8 cellular contexts compared by ENCODE assay signal in genomic region chr3:148992027-148992634, GRCh38. TPM values are rescaled to one million over a fixed set of nuclear protein-coding genes. Genes with fewer than 3 reads are reported as not detected.
DNase-seq lines count a peak whose midpoint lies in the region; ATAC-seq and TF ChIP-seq lines count a peak whose summit lies in the region.

No MANE protein-coding gene starts in this region.

- CTCF ChIA-PET in Calu3 (lab: Charles Lee), result interaction anchor here (0.8 to 2.8 kb wide), 6 partner anchors 10 to 125 kb away, joined by 3 to 22 read pairs (median 3); no protein-coding TSS in a partner anchor

- H3K9ac ChIP-seq in skeletal muscle satellite cell (ENCODE audit: low read depth, low read length), result peak overlapping the region; percentile 88

- H3K4me1 Mint-ChIP-seq in Calu3 (ENCODE audit: low read depth, unreplicated experiment) (peaks cover 17% of the 10 kb centered on the region), brain (peaks cover 31% of the 10 kb centered on the region)

- intact Hi-C loops in Calu3 (cut with micrococcal nuclease; ENCODE audit: unreplicated experiment), result loop anchor here (2.0 kb wide), 1 partner anchor 37 kb away; no protein-coding TSS in a partner anchor

- ATAC-seq in GM19324 (IDR thresholded peaks at IDR 0.05; ENCODE audit: low FRiP score, unreplicated experiment), result peak; percentile 32
- ATAC-seq in HG03342 (IDR thresholded peaks at IDR 0.05; ENCODE audit: unreplicated experiment), result peak; percentile 29

- peak overlapping the region; percentile 64 for H3K27ac ChIP-seq in SJSA1

- no peaks in the 10 kb centered on the region for H3K27me3 ChIP-seq in SJSA1 (replicated peaks)
- no peaks in the 10 kb centered on the region for H3K27me3 ChIP-seq in skeletal muscle satellite cell (ENCODE audit: control insufficient read depth, insufficient read depth, low read length)

- H3K9me3 ChIP-seq in SJSA1 (replicated peaks), result no peaks in the 10 kb centered on the region
- no peaks in the 10 kb centered on the region for H3K9me3 ChIP-seq in skeletal muscle satellite cell (replicated peaks; ENCODE audit: low read length)

- peak overlapping the region; percentile 97 for H3K4me3 Mint-ChIP-seq in Calu3 (ENCODE audit: low read depth, unreplicated experiment)
- H3K4me3 Mint-ChIP-seq in brain, result peak overlapping the region; percentile 80 to 92 (median 82)

- peak overlapping the region; percentile 91 for H3K4me2 ChIP-seq in skeletal muscle satellite cell (ENCODE audit: low read length)

- peaks cover 18% of the 10 kb centered on the region for H3K36me3 Mint-ChIP-seq in Calu3 (ENCODE audit: insufficient read depth, unreplicated experiment)
- peaks cover 9% of the 10 kb centered on the region for H3K36me3 Mint-ChIP-seq in brain

- H3K27ac Mint-ChIP-seq in Calu3 (ENCODE audit: unreplicated experiment) (peak overlapping the region; percentile 67), brain (peak overlapping the region in 3 of 5 experiments; percentile 27 to 81 (median 47))

- no TSS peak for BruUV-seq in Calu3 (replicated peaks; lab: Mats Ljungman, UMichigan)

- DNase-seq in Calu3 (peak; percentile 68), SJSA1 (ENCODE audit: low read depth in 1 of 2, low spot score in 2 of 2) (peak; percentile 20 to 49), iPS-NIHi11 (ENCODE audit: low spot score) (peak; percentile 66), mesenteric fat pad (ENCODE audit: low spot score) (no peak)

- H3K4me1 ChIP-seq in SJSA1 (replicated peaks) (peaks cover 9% of the 10 kb centered on the region; the same call in 1 of the 2 replicates), skeletal muscle satellite cell (ENCODE audit: control insufficient read depth, insufficient read depth, low read length) (peaks cover 19% of the 10 kb centered on the region)

- H3K36me3 ChIP-seq in SJSA1 (peaks cover 12% of the 10 kb centered on the region), skeletal muscle satellite cell (ENCODE audit: insufficient read depth, low read length) (peaks cover 25% of the 10 kb centered on the region)

- no peak for TF ChIP-seq CTCF in Calu3 (IDR thresholded peaks at IDR 0.05; ENCODE audit: unreplicated experiment)
- TF ChIP-seq CTCF in brain (conservative IDR thresholded peaks at IDR 0.05), result no peak

- peak overlapping the region; percentile 80 for H3K4me3 ChIP-seq in SJSA1
- H3K4me3 ChIP-seq in skeletal muscle satellite cell (ENCODE audit: low read length), result peak overlapping the region; percentile 97

- H3K27me3 Mint-ChIP-seq in Calu3 (ENCODE audit: unreplicated experiment) (no peaks in the 10 kb centered on the region), brain (peaks cover 3% of the 10 kb centered on the region)

- no peaks in the 10 kb centered on the region for H3K9me3 Mint-ChIP-seq in Calu3 (ENCODE audit: low read depth, unreplicated experiment)
- no peaks in the 10 kb centered on the region for H3K9me3 Mint-ChIP-seq in brain

RNA-seq across cellular contexts. Expression of gene GYG1, which starts 0.8 kb away (rescaled TPM):
- total RNA-seq in Calu3 (2022) (46.7 and 49.2 TPM in 2 replicates), mesenteric fat pad (52.9 TPM)
- total RNA-seq in SJSA1 (2014; rRNA removed; shearing (Covaris generic)), result 14.1 and 16.7 TPM in 2 replicates
- 23.0 TPM for polyA plus RNA-seq in brain (ENCODE audit: insufficient read depth, low read depth, low replicate concordance)
- 30.2 and 31.7 TPM in 2 replicates for total RNA-seq in skeletal muscle satellite cell (2012; rRNA removed)
